In genomic region chr3:134150476-134150875, GRCh38 we compare ENCODE assay signal across 15 cellular contexts.
A peak's percentile ranks its signal among the peaks of the same experiment; 100 is the strongest.
DNase-seq lines count a peak whose midpoint lies in the region; ATAC-seq and TF ChIP-seq lines count a peak whose summit lies in the region.
"Had no signal": no experiment of that assay in that cellular context is flagged by ENCODE, and none has a peak within 500 bp of the region (broad histone marks: within the 10 kb centered on the region; RNA-seq: fewer than 3 reads in every experiment).

No MANE protein-coding gene starts in this region.

- DNase-seq in left cardiac atrium (peak; percentile 33), cardiac septum (ENCODE audit: low spot score) (no peak), endothelial cell (ENCODE audit: low spot score) (no peak), lower lobe of right lung (no peak), aorta (no peak), osteocyte (ENCODE audit: extremely low spot score, unreplicated experiment) (no peak), NCI-H526 treated with DMSO at 0.1 percent for 48 hours (lab: John Stamatoyannopoulos, UW) (no peak)
- DNase-seq: 8988T, AML-193, DMS53, GF-D8 had no signal

- ATAC-seq in left cardiac atrium = peak in 1 of 2 donors; percentile 27
- ATAC-seq in lower lobe of right lung = peak; percentile 18 to 39
- peak; percentile 40 for ATAC-seq in aorta (ENCODE audit: low FRiP score)
- no peak for ATAC-seq in HG02884 (IDR thresholded peaks at IDR 0.05; ENCODE audit: unreplicated experiment)

- no peak overlapping the region for H3K27ac ChIP-seq in lower lobe of right lung
- H3K27ac ChIP-seq in aorta (ENCODE audit: low read depth in 1 of 2, low read length in 2 of 2) = peak overlapping the region in 1 of 2 donors; percentile 17
- H3K27ac ChIP-seq: BLaER1, HL-60 had no signal

- H3K4me3 ChIP-seq in lower lobe of right lung (no peak overlapping the region), aorta (ENCODE audit: low read length in 2 of 2) (no peak overlapping the region)
- H3K4me3 ChIP-seq: BLaER1, HAP-1 had no signal

- H3K27ac Mint-ChIP-seq in endothelial cell (ENCODE audit: unreplicated experiment) (peak overlapping the region; percentile 40), osteocyte (ENCODE audit: unreplicated experiment) (no peak overlapping the region)

- H3K9me3 Mint-ChIP-seq in endothelial cell (ENCODE audit: unreplicated experiment) (no peaks in the 10 kb centered on the region), osteocyte (ENCODE audit: unreplicated experiment) (no peaks in the 10 kb centered on the region)

- TF ChIP-seq CTCF in endothelial cell (IDR thresholded peaks at IDR 0.05; ENCODE audit: unreplicated experiment) (no peak), lower lobe of right lung (IDR thresholded peaks at IDR 0.05) (no peak), osteocyte (IDR thresholded peaks at IDR 0.05) (no peak)

- WGBS in aorta, 2 donors = 73 to 85% methylated on average over 2 of the region's 2 CpGs

- H3K36me3 Mint-ChIP-seq in endothelial cell (ENCODE audit: low read depth, unreplicated experiment) = peaks cover 52% of the 10 kb centered on the region
- H3K36me3 Mint-ChIP-seq in osteocyte (ENCODE audit: unreplicated experiment) = peaks cover 57% of the 10 kb centered on the region

- H3K4me3 Mint-ChIP-seq in endothelial cell (ENCODE audit: unreplicated experiment) = no peak overlapping the region
- H3K4me3 Mint-ChIP-seq in osteocyte (ENCODE audit: unreplicated experiment) = no peak overlapping the region

- peaks cover 15% of the 10 kb centered on the region for H3K4me1 ChIP-seq in lower lobe of right lung
- H3K4me1 ChIP-seq in aorta (ENCODE audit: control insufficient read depth in 1 of 2, insufficient read depth in 2 of 2, low read length in 2 of 2) = peaks cover 0 to 1% of the 10 kb centered on the region in 2 donors
- H3K4me1 ChIP-seq: BLaER1, HAP-1 had no signal

- peaks cover 40% of the 10 kb centered on the region for H3K4me1 Mint-ChIP-seq in endothelial cell (ENCODE audit: unreplicated experiment)
- H3K4me1 Mint-ChIP-seq in osteocyte (ENCODE audit: unreplicated experiment) = no peaks in the 10 kb centered on the region

- H3K36me3 ChIP-seq in lower lobe of right lung = peaks cover 24% of the 10 kb centered on the region
- peaks cover 0 to 4% of the 10 kb centered on the region in 2 donors for H3K36me3 ChIP-seq in aorta (ENCODE audit: control insufficient read depth in 1 of 2, insufficient read depth in 2 of 2, low read length in 1 of 2)
- H3K36me3 ChIP-seq: BLaER1 had no signal

- peaks cover 7% of the 10 kb centered on the region for H3K27me3 Mint-ChIP-seq in endothelial cell (ENCODE audit: unreplicated experiment)
- no peaks in the 10 kb centered on the region for H3K27me3 Mint-ChIP-seq in osteocyte (ENCODE audit: unreplicated experiment)

- H3K9me3 ChIP-seq in lower lobe of right lung (no peaks in the 10 kb centered on the region), aorta (ENCODE audit: control insufficient read depth, low read length) (no peaks in the 10 kb centered on the region)
- H3K9me3 ChIP-seq: BLaER1, HAP-1 had no signal

- H3K27me3 ChIP-seq in lower lobe of right lung (ENCODE audit: low read depth) (no peaks in the 10 kb centered on the region), aorta (ENCODE audit: control insufficient read depth in 1 of 2, insufficient read depth in 2 of 2, low read length in 1 of 2) (no peaks in the 10 kb centered on the region)
- H3K27me3 ChIP-seq: BLaER1 had no signal

- intact Hi-C loops in left cardiac atrium (cut with DNase I) = no loop called here
- intact Hi-C loops in cardiac septum (cut with DNase I) = no loop called here
- intact Hi-C loops in lower lobe of right lung (cut with DNase I) = no loop called here
- intact Hi-C loops in aorta (cut with DNase I) = no loop called here
